ENCODE assay signal across 8 cellular contexts in the genomic region with DNA sequence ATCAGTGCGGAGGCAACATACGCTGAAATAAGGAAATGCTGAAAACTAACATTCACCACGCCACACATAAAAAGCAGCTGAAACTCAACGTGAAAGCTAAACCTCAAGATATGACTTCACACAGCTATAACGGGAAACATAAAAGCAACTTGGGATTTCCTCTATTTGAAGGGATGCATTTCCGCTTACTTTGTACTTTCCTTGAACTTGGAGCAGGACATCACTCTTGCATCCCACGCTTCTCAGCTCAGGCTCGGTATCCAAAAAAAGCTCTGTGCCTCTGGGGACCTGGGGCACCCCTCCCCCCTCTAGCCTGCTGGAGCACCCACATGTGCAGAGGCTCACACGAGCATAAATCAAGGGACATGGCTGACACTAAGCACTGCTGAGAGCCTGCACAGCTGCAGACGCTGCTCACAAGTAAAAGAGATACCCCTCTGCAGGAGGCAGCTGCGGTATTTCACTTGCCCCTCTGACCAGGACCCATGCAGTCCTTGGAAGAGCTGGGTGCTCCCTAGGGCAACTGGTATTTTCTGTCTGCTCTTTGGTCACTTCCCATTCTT. TPM values are rescaled to one million over a fixed set of nuclear protein-coding genes. Genes with fewer than 3 reads are reported as not detected.
A peak's percentile ranks its signal among the peaks of the same experiment; 100 is the strongest.
DNase-seq lines count a peak whose midpoint lies in the region; ATAC-seq, FAIRE-seq and TF ChIP-seq lines count a peak whose summit lies in the region.

No MANE protein-coding gene starts in this region.

- H3K4me1 ChIP-seq in pancreas: peaks cover 19 to 28% (median 25%) of the 10 kb centered on the region in 3 donors

- peak overlapping the region in 3 of 4 donors; percentile 3 to 42 (median 13) for H3K27ac ChIP-seq in pancreas

- 10 to 11% methylated on average over 11 of the region's 11 CpGs for WGBS in pancreas, 2 donors

- DNase-seq in GM13976 (ENCODE audit: low spot score) (peak; percentile 67), HT1080 (ENCODE audit: low read depth) (peak; percentile 37), choroid plexus epithelial cell (ENCODE audit: low read depth) (peak; percentile 71), pancreas (peak in 5 of 6 donors; percentile 40 to 62 (median 50)), pons (ENCODE audit: low spot score) (no peak), iPS-NIHi7 (ENCODE audit: extremely low spot score) (no peak), T-helper 1 cell (no peak)

- no peak for FAIRE-seq in pancreas (lab: Jason Lieb, UNC)

- in situ Hi-C loops in GM13976 (cut with MboI; ENCODE audit: low sequenced_read_pairs, unreplicated experiment): no loop called here

- H3K4me3 ChIP-seq in choroid plexus epithelial cell (ENCODE audit: low read depth, low read length) (peak overlapping the region; percentile 34), pancreas (no peak overlapping the region)

- no peaks in the 10 kb centered on the region for H3K27me3 ChIP-seq in pancreas

- H3K36me3 ChIP-seq in pancreas: no peaks in the 10 kb centered on the region

- ATAC-seq in GM21447 (IDR thresholded peaks at IDR 0.05; ENCODE audit: unreplicated experiment): peak; percentile 64
- ATAC-seq in pancreas: peak; percentile 76 to 85 (median 80)

- TF ChIP-seq CTCF in GM13976 (IDR thresholded peaks at IDR 0.05; ENCODE audit: borderline replicate concordance, control extremely low read depth, extremely low read depth, insufficient read depth, missing control alignments) (no peak), choroid plexus epithelial cell (conservative IDR thresholded peaks at IDR 0.05; ENCODE audit: low read depth, low read length) (no peak), pancreas (IDR thresholded peaks at IDR 0.05) (no peak)

- H3K9me3 ChIP-seq in pancreas: no peaks in the 10 kb centered on the region

- intact Hi-C loops in pancreas (cut with DNase I): no loop called here

RNA-seq across cellular contexts. Expression of gene PARD3, which starts 34.2 kb away (rescaled TPM):
- total RNA-seq in HT1080 (2014; rRNA removed; shearing (Covaris generic)): 52.3 and 55.3 TPM in 2 replicates
- polyA plus RNA-seq in HT1080 (2015; cell fraction: cytosol; rRNA removed): 35.9 and 51.1 TPM in 2 replicates
- 47.8 and 47.9 TPM in 2 replicates for polyA plus RNA-seq in HT1080 (2015; cell fraction: nucleus; rRNA removed)
- 10 to 100 TPM; 21.8 to 32.3 (median 26.6) TPM for total RNA-seq in pancreas
- 10 to 100 TPM; 12.8 to 20.0 TPM for polyA plus RNA-seq in pancreas

Comparison
In these comparisons a context has a peak if more than half of its experiments do, and no peak if none do; other contexts are left out.
1. DNase-seq: peak in GM13976 (single experiment), HT1080 (single experiment), choroid plexus epithelial cell (single experiment) and pancreas (5 of 6); none in pons (single experiment), iPS-NIHi7 (single experiment) and T-helper 1 cell (0 of 5).